Comparison of ENCODE assay signal across 7 cellular contexts in the genomic region with DNA sequence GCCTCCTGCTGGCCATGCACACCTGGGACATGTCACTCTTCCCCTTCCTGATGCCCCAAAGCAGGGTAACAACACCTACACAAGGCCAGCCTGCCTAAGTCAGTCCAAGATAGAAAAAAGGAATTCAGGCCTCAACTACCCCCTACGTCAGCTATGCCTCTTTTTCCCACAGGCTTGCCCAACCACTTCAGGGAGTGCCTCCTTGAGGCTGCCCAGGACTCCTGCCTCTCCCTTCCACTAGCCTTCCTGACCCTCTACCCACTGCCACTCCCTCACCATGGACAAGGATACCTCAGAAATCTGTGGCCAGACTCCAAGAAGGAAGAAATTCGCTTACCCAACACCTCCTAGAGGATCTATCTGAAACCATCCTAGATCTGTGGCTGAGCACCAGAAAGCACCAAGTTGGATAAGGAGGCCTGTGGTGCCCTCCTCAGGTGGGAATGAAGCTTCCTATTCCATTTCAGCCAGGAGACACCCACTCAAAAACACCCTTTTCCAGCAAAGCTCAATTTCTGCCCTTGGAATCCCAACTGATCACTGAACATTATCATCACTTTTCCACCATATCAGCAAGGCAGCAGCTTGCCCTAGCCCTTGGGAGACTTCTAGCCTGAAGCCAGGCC. TPM values are rescaled to one million over a fixed set of nuclear protein-coding genes. Genes with fewer than 3 reads are reported as not detected.
DNase-seq lines count a peak whose midpoint lies in the region; ATAC-seq and TF ChIP-seq lines count a peak whose summit lies in the region.

No MANE protein-coding gene starts in this region.

- no peaks in the 10 kb centered on the region for H3K27me3 ChIP-seq in GM23248 (replicated peaks; ENCODE audit: insufficient read depth)

- H3K4me3 ChIP-seq in GM23248 (peak overlapping the region; percentile 90), SK-N-MC (peak overlapping the region; percentile 93), fibroblast of pulmonary artery (replicated peaks; ENCODE audit: low read depth, low read length) (peak overlapping the region; percentile 79), skeletal muscle cell (ENCODE audit: low read depth, low read length) (peak overlapping the region; percentile 80)

- peaks cover 11% of the 10 kb centered on the region for H4K20me1 ChIP-seq in GM23248 (ENCODE audit: insufficient read depth)

- no peaks in the 10 kb centered on the region for H3K9me3 ChIP-seq in GM23248 (ENCODE audit: low read depth)
- H3K9me3 ChIP-seq in SK-N-MC (ENCODE audit: low read depth, low read length): no peaks in the 10 kb centered on the region

- peak overlapping the region; percentile 100; the same call in 1 of the 2 replicates for H3K9ac ChIP-seq in GM23248
- H3K9ac ChIP-seq in SK-N-MC (ENCODE audit: insufficient read length): peak overlapping the region; percentile 99

- H3K27ac ChIP-seq in GM23248 (peak overlapping the region; percentile 35; the same call in 1 of the 2 replicates), SK-N-MC (no peak overlapping the region)

- peak overlapping the region; percentile 99 for H3K4me2 ChIP-seq in GM23248 (ENCODE audit: unreplicated experiment)

- peaks cover 65% of the 10 kb centered on the region for H3K79me2 ChIP-seq in GM23248 (ENCODE audit: insufficient read depth)

- 80 to 84% methylated on average over 1 to 2 of the region's 2 CpGs for WGBS in GM23248 (ENCODE audit: low coverage in 1 of 2, low lambda C conversion rate in 2 of 2, missing lambda C conversion rate in 2 of 2), 2 experiments

- no peak for ATAC-seq in GM18861 (IDR thresholded peaks at IDR 0.05; ENCODE audit: unreplicated experiment)

- H3K36me3 ChIP-seq in GM23248 (ENCODE audit: low read depth): peaks cover 12% of the 10 kb centered on the region; the same call in 1 of the 2 replicates
- peaks cover 38% of the 10 kb centered on the region for H3K36me3 ChIP-seq in SK-N-MC (ENCODE audit: insufficient read depth, low read length)

- peaks cover 11% of the 10 kb centered on the region for H3K4me1 ChIP-seq in GM23248 (ENCODE audit: insufficient read depth)

- H2AFZ ChIP-seq in GM23248: no peak overlapping the region

- no peaks in the 10 kb centered on the region for H3K9me2 ChIP-seq in GM23248 (ENCODE audit: insufficient read depth)

- peak; percentile 22 for DNase-seq in GM23248
- no peak for DNase-seq in SK-N-MC (ENCODE audit: low read depth, low spot score)
- DNase-seq in fibroblast of pulmonary artery (ENCODE audit: low read depth): peak; percentile 1
- no peak for DNase-seq in skeletal muscle cell (ENCODE audit: low read depth)
- no peak for DNase-seq in activated gamma-delta T cell (lab: John Stamatoyannopoulos, UW)
- DNase-seq in amniotic stem cell (lab: John Stamatoyannopoulos, UW): no peak

- no peak for TF ChIP-seq CTCF in fibroblast of pulmonary artery (IDR thresholded peaks at IDR 0.05; ENCODE audit: low read length, missing control alignments)

- H3F3A ChIP-seq in GM23248 (ENCODE audit: insufficient read depth): no peaks in the 10 kb centered on the region

- in situ Hi-C loops in GM23248 (cut with MboI): no loop called here

RNA-seq across cellular contexts. Expression of a gene that starts 1.8 kb away (rescaled TPM):
- total RNA-seq in GM23248 (2014; rRNA removed; shearing (Covaris generic)): 66.9 and 68.7 TPM in 2 replicates
- polyA plus RNA-seq in GM23248 (2016; fragmentation: Nextera tagmentation; extraction: Ambion mirVana): 24.4 and 27.1 TPM in 2 replicates

RNA-seq across cellular contexts. Expression of a gene that starts 58.2 kb away (rescaled TPM):
- 10.2 and 11.8 TPM in 2 replicates for total RNA-seq in GM23248 (2014; rRNA removed; shearing (Covaris generic))
- polyA plus RNA-seq in GM23248 (2016; fragmentation: Nextera tagmentation; extraction: Ambion mirVana): 6.0 and 7.1 TPM in 2 replicates

Comparison
In these comparisons a context has a peak if more than half of its experiments do, and no peak if none do; other contexts are left out.
1. DNase-seq: peak in GM23248 (single experiment) and fibroblast of pulmonary artery (single experiment); none in SK-N-MC (single experiment), skeletal muscle cell (single experiment), activated gamma-delta T cell (single experiment) and amniotic stem cell (single experiment).
2. Peak in every context shown above with its lines, with median percentiles within 50 percentile points of each other: H3K4me3 ChIP-seq.